8 cellular contexts compared by ENCODE assay signal in the genomic region with DNA sequence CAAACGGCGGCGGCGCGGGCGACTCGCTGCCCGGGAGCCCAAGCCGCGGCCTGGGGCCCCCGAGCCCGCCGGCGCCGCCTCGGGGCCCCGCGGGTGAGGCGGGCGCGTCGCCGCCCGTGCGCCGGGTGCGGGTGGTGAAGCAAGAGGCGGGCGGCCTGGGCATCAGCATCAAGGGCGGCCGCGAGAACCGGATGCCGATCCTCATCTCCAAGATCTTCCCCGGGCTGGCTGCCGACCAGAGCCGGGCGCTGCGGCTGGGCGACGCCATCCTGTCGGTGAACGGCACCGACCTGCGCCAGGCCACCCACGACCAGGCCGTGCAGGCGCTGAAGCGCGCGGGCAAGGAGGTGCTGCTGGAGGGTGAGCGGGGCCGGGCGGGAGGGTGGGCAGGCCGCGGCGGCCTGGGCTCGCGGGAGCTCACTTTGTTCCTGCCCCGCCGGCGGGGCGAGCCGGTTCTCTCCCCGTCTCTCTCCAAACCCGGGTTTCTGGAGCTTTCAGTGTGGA. TPM values are rescaled to one million over a fixed set of nuclear protein-coding genes. Genes with fewer than 3 reads are reported as not detected.
A peak's percentile ranks its signal among the peaks of the same experiment; 100 is the strongest.
DNase-seq lines count a peak whose midpoint lies in the region; ATAC-seq and TF ChIP-seq lines count a peak whose summit lies in the region.

No MANE protein-coding gene starts in this region.

- H2AFZ ChIP-seq in PC-9 = peak overlapping the region; percentile 88

- peaks cover 46% of the 10 kb centered on the region for H3K4me1 ChIP-seq in PC-9 (replicated peaks; ENCODE audit: insufficient read depth)

- H3K9me3 Mint-ChIP-seq in osteocyte (ENCODE audit: unreplicated experiment) = no peaks in the 10 kb centered on the region

- H3K79me2 ChIP-seq in PC-9 (ENCODE audit: low read depth) = peaks cover 37% of the 10 kb centered on the region

- H3K4me3 ChIP-seq in PC-9 = peak overlapping the region; percentile 68

- CTCF ChIA-PET in PC-9 (lab: Charles Lee) = interaction anchor here (0.5 to 0.7 kb wide), 3 partner anchors 37 to 261 kb away, joined by 3 to 5 read pairs (median 4); no protein-coding TSS in a partner anchor

- no peaks in the 10 kb centered on the region for H3K27me3 Mint-ChIP-seq in osteocyte (ENCODE audit: unreplicated experiment)

- no peak for TF ChIP-seq CTCF in PC-9 (conservative IDR thresholded peaks at IDR 0.05)
- no peak for TF ChIP-seq CTCF in osteocyte (IDR thresholded peaks at IDR 0.05)

- H3K36me3 Mint-ChIP-seq in osteocyte (ENCODE audit: unreplicated experiment) = peaks cover 4% of the 10 kb centered on the region

- H3K4me1 Mint-ChIP-seq in osteocyte (ENCODE audit: unreplicated experiment) = peaks cover 51% of the 10 kb centered on the region

- peaks cover 29% of the 10 kb centered on the region; the same call in 1 of the 2 replicates for H3F3A ChIP-seq in PC-9 (ENCODE audit: insufficient read depth, low read depth)

- H3K4me2 ChIP-seq in PC-9 = peak overlapping the region; percentile 89

- POLR2A ChIA-PET in PC-9 (lab: Charles Lee; ENCODE audit: unreplicated experiment) = interaction anchor here (0.6 to 0.7 kb wide), 2 partner anchors 29 to 71 kb away, joined by 3 to 4 read pairs; no protein-coding TSS in a partner anchor

- H3K36me3 ChIP-seq in PC-9 (ENCODE audit: low read depth) = no peaks in the 10 kb centered on the region

- H3K9me2 ChIP-seq in PC-9 (ENCODE audit: insufficient read depth) = no peaks in the 10 kb centered on the region

- peak; percentile 34 for ATAC-seq in HG02642 (IDR thresholded peaks at IDR 0.05; ENCODE audit: poor library complexity, unreplicated experiment)

- peak overlapping the region; percentile 78 for H3K27ac Mint-ChIP-seq in osteocyte (ENCODE audit: unreplicated experiment)

- DNase-seq in DMS79 treated with DMSO at 0.1 percent for 48 hours (lab: John Stamatoyannopoulos, UW) = peak; percentile 4
- DNase-seq in DMS79 (lab: John Stamatoyannopoulos, UW) = no peak
- peak in 1 of 2 experiments; percentile 33 for DNase-seq in PC-9
- DNase-seq in activated naive CD4-positive, alpha-beta T cell treated with Interleukin-2 at 50 U/mL for 16 hours = peak; percentile 54
- DNase-seq in globus pallidus (ENCODE audit: low spot score) = peak; percentile 34
- peak; percentile 84 for DNase-seq in osteocyte (ENCODE audit: extremely low spot score, unreplicated experiment)
- DNase-seq in NCI-H1436 (lab: John Stamatoyannopoulos, UW) = no peak

- no peaks in the 10 kb centered on the region; the same call in 1 of the 2 replicates for H3K9me3 ChIP-seq in PC-9 (ENCODE audit: insufficient read depth, low read depth)

- peaks cover 6% of the 10 kb centered on the region; the same call in 1 of the 2 replicates for H4K20me1 ChIP-seq in PC-9 (ENCODE audit: insufficient read depth)

- intact Hi-C loops in PC-9 (cut with micrococcal nuclease; ENCODE audit: unreplicated experiment) = no loop called here

- H3K27me3 ChIP-seq in PC-9 (ENCODE audit: insufficient read depth, low read depth) = no peaks in the 10 kb centered on the region

- peak overlapping the region; percentile 79 for H3K4me3 Mint-ChIP-seq in osteocyte (ENCODE audit: unreplicated experiment)

- BruUV-seq in PC-9 (replicated peaks; lab: Mats Ljungman, UMichigan) = no TSS peak

- H3K27ac ChIP-seq in PC-9 = no peak overlapping the region

RNA-seq across cellular contexts. Expression of gene SNTB2, which starts 0.5 kb away (rescaled TPM):
- 30.3 and 33.8 TPM in 2 replicates for total RNA-seq in PC-9 (2021)
- 39.6 and 45.6 TPM in 2 replicates for total RNA-seq in osteocyte

RNA-seq across cellular contexts. Expression of gene UTP4, which starts 55.0 kb away (rescaled TPM):
- total RNA-seq in PC-9 (2021) (42.1 and 45.9 TPM in 2 replicates), osteocyte (41.6 and 41.8 TPM in 2 replicates)

RNA-seq across cellular contexts. Expression of gene CHTF8, which starts 55.1 kb away (rescaled TPM):
- total RNA-seq in PC-9 (2021) = 126 and 161 TPM in 2 replicates
- 88.0 and 91.7 TPM in 2 replicates for total RNA-seq in osteocyte

Comparison
In these comparisons a context has a peak if more than half of its experiments do, and no peak if none do; other contexts are left out.
1. DNase-seq: peak in DMS79 treated with DMSO at 0.1 percent for 48 hours (single experiment), activated naive CD4-positive, alpha-beta T cell treated with Interleukin-2 at 50 U/mL for 16 hours (single experiment), globus pallidus (single experiment) and osteocyte (single experiment); none in DMS79 (single experiment) and NCI-H1436 (single experiment).